Comparison of ENCODE assay signal across 10 cellular contexts in genomic region chr17:76683011-76683755, GRCh38. TPM values are rescaled to one million over a fixed set of nuclear protein-coding genes. Genes with fewer than 3 reads are reported as not detected.
A peak's percentile ranks its signal among the peaks of the same experiment; 100 is the strongest.
DNase-seq lines count a peak whose midpoint lies in the region; ATAC-seq and TF ChIP-seq lines count a peak whose summit lies in the region.
"Had no signal": no experiment of that assay in that cellular context is flagged by ENCODE, and none has a peak within 500 bp of the region (broad histone marks: within the 10 kb centered on the region; RNA-seq: fewer than 3 reads in every experiment).

No MANE protein-coding gene starts in this region.

- DNase-seq in cardiac fibroblast (ENCODE audit: low read depth in 2 of 2): no peak
- DNase-seq in ovary: peak in 1 of 5 donors; percentile 28
- DNase-seq in DMS 273 (lab: John Stamatoyannopoulos, UW; ENCODE audit: unreplicated experiment): no peak
- no peak for DNase-seq in COR-L47 (lab: John Stamatoyannopoulos, UW)
- DNase-seq: activated B cell treated with CpG ODN at 0.5 μM for 24 hours; activated naive CD4-positive, alpha-beta T cell treated with anti-CD3 and anti-CD28 coated beads for 36 hours; mammary epithelial cell; NK-92 treated with Interleukin-12 subunit alpha and Interleukin-12 subunit beta, amount 100 ng/mL, for 24 hours had no signal

- WGBS in ovary, 3 donors: 70 to 76% (median 72%) methylated on average over 18 of the region's 18 CpGs

- H3K4me1 ChIP-seq in KMS-11 (ENCODE audit: low read depth, poor library complexity, severe bottlenecking): peaks cover 32% of the 10 kb centered on the region
- peaks cover 27% of the 10 kb centered on the region for H3K4me1 ChIP-seq in ovary (ENCODE audit: insufficient read depth)

- no peak for ATAC-seq in HG02884 (IDR thresholded peaks at IDR 0.05; ENCODE audit: unreplicated experiment)

- H3K79me2 ChIP-seq in KMS-11 (ENCODE audit: insufficient read depth, low read depth): no peaks in the 10 kb centered on the region

- TF ChIP-seq POLR2A in ovary (IDR thresholded peaks at IDR 0.05): no peak

- no peak overlapping the region for H3K27ac ChIP-seq in KMS-11
- peak overlapping the region; percentile 51 to 59 for H3K27ac ChIP-seq in ovary

- H3K9ac ChIP-seq in KMS-11: no peak overlapping the region; the same call in 1 of the 2 replicates

- peak overlapping the region; percentile 57; the same call in 1 of the 2 replicates for H3K4me2 ChIP-seq in KMS-11

- intact Hi-C loops in ovary (cut with DNase I): loop anchor here in 1 of 4 donors (10.0 kb wide), 1 partner anchor 158 kb away; no protein-coding TSS in a partner anchor

- H3K36me3 ChIP-seq in KMS-11 (ENCODE audit: insufficient read depth) (no peaks in the 10 kb centered on the region), ovary (no peaks in the 10 kb centered on the region)

- no peak overlapping the region for H2AFZ ChIP-seq in KMS-11 (ENCODE audit: low read depth)

- H4K20me1 ChIP-seq in KMS-11 (ENCODE audit: insufficient read depth): no peaks in the 10 kb centered on the region

- no peak for TF ChIP-seq EP300 in ovary (IDR thresholded peaks at IDR 0.05)

- TF ChIP-seq CTCF in KMS-11 (conservative IDR thresholded peaks at IDR 0.05; ENCODE audit: low read depth, low read length) (peak; percentile 43), cardiac fibroblast (IDR thresholded peaks at IDR 0.05; ENCODE audit: low read depth, low read length) (peak; percentile 11), ovary (IDR thresholded peaks at IDR 0.05) (no peak)

- H3K9me3 ChIP-seq in ovary: no peaks in the 10 kb centered on the region

- H3K4me3 ChIP-seq in KMS-11 (IDR thresholded peaks at IDR 0.05; ENCODE audit: insufficient read depth, low read depth, low read length) (no peak overlapping the region), cardiac fibroblast (replicated peaks in 1 of 2; ENCODE audit: low read depth in 2 of 2, low read length in 2 of 2) (no peak overlapping the region), ovary (no peak overlapping the region)

- H3K27me3 ChIP-seq in KMS-11 (ENCODE audit: insufficient read depth, low read depth) (no peaks in the 10 kb centered on the region; the same call in 1 of the 2 replicates), ovary (no peaks in the 10 kb centered on the region)

RNA-seq across cellular contexts. Expression of gene MXRA7, which starts 27.6 kb away (rescaled TPM):
- 100 to 1,000 TPM; 107 to 210 (median 181) TPM for total RNA-seq in ovary
- 100 to 1,000 TPM; 199 to 759 TPM for polyA plus RNA-seq in ovary

RNA-seq across cellular contexts. Expression of gene ST6GALNAC1, which starts 39.6 kb away (rescaled TPM):
- 10 to 100 TPM in 1 of 7 donors, 1 to 10 TPM in 4, under 1 TPM in 2; 0.73 to 10.5 (median 3.7) TPM for total RNA-seq in ovary
- polyA plus RNA-seq in ovary: 1 to 10 TPM; 3.6 to 6.1 TPM
- total RNA-seq: activated B cell treated with CpG ODN at 0.5 μM for 24 hours, mammary epithelial cell had no signal
- polyA plus RNA-seq: mammary epithelial cell had no signal

RNA-seq across cellular contexts. Expression of gene JMJD6, which starts 43.2 kb away (rescaled TPM):
- 10 to 100 TPM; 20.1 to 49.8 (median 38.1) TPM for total RNA-seq in ovary
- 10 to 100 TPM; 19.5 to 28.2 TPM for polyA plus RNA-seq in ovary

RNA-seq across cellular contexts. Expression of gene METTL23, which starts 43.5 kb away (rescaled TPM):
- 10 to 100 TPM; 20.9 to 36.6 (median 31.8) TPM for total RNA-seq in ovary
- 10 to 100 TPM; 37.9 to 47.4 TPM for polyA plus RNA-seq in ovary

RNA-seq across cellular contexts. Expression of gene SRSF2, which starts 53.9 kb away (rescaled TPM):
- 100 to 1,000 TPM; 149 to 245 (median 174) TPM for total RNA-seq in ovary
- polyA plus RNA-seq in ovary: 100 to 1,000 TPM; 126 to 152 TPM

Comparison
In these comparisons a context has a peak if more than half of its experiments do, and no peak if none do; other contexts are left out.
1. CTCF ChIP-seq: peak in KMS-11 (single experiment) and cardiac fibroblast (single experiment); none in ovary (0 of 3).